ENCODE assay signal across 23 cellular contexts in genomic region chr5:89991592-89991991, GRCh38.
DNase-seq lines count a peak whose midpoint lies in the region; ATAC-seq lines count a peak whose summit lies in the region.
"Had no signal": no experiment of that assay in that cellular context is flagged by ENCODE, and none has a peak within 500 bp of the region (broad histone marks: within the 10 kb centered on the region; RNA-seq: fewer than 3 reads in every experiment).

No MANE protein-coding gene starts in this region.

- ATAC-seq in GM19328 (IDR thresholded peaks at IDR 0.05; ENCODE audit: unreplicated experiment), result peak; percentile 68
- ATAC-seq in HG02571 (IDR thresholded peaks at IDR 0.05; ENCODE audit: unreplicated experiment), result peak; percentile 65
- ATAC-seq in HG03025 (IDR thresholded peaks at IDR 0.05; ENCODE audit: low FRiP score, unreplicated experiment), result peak; percentile 87
- no peak for ATAC-seq in left lobe of liver
- ATAC-seq: CD8-positive, alpha-beta T cell; K562; Right ventricle myocardium inferior; SK-N-SH treated with all-trans-retinoic acid at 6 μM for 48 hours had no signal

- DNase-seq in GF-D8 (lab: John Stamatoyannopoulos, UW) (no peak), AG20443 (ENCODE audit: low spot score) (no peak), left lobe of liver (ENCODE audit: low spot score) (no peak), inferior parietal cortex (ENCODE audit: extremely low spot score) (no peak)
- DNase-seq: Caco-2; CD8-positive, alpha-beta T cell; DMS79 treated with DMSO at 0.1 percent for 48 hours; NCI-H1105 treated with DMSO at 0.1 percent for 48 hours; NCI-H146; NCI-H1930; NCI-H2107; NCI-H446; NCI-H524 treated with DMSO at 0.1 percent for 48 hours; NCI-H82; PC-9; SJCRH30; T-helper 2 cell had no signal
